In genomic region chr12:120592121-120593049, GRCh38 we compare ENCODE assay signal across 22 cellular contexts. TPM values are rescaled to one million over a fixed set of nuclear protein-coding genes. Genes with fewer than 3 reads are reported as not detected.
DNase-seq lines count a peak whose midpoint lies in the region; ATAC-seq, FAIRE-seq and TF ChIP-seq lines count a peak whose summit lies in the region.
"Had no signal": no experiment of that assay in that cellular context is flagged by ENCODE, and none has a peak within 500 bp of the region (broad histone marks: within the 10 kb centered on the region; RNA-seq: fewer than 3 reads in every experiment).

No MANE protein-coding gene starts in this region.

- H3K4ac ChIP-seq in H1 (replicated peaks; ENCODE audit: insufficient read length, low read depth, low read length), result no peak overlapping the region

- TF ChIP-seq POLR2A in HepG2 (IDR thresholded peaks at IDR 0.05; ENCODE audit: insufficient read depth in 1 of 2, low read depth in 2 of 2, low read length in 2 of 2) (no peak), right lobe of liver (IDR thresholded peaks at IDR 0.05) (no peak), H1 (IDR thresholded peaks at IDR 0.05; ENCODE audit: control extremely low read depth in 1 of 2, low read depth in 2 of 2, low read length in 2 of 2) (no peak)

- no peak for TF ChIP-seq RAD21 in HepG2 (CRISPR knock-in tag; IDR thresholded peaks at IDR 0.05)
- TF ChIP-seq RAD21 in H1 (IDR thresholded peaks at IDR 0.05 in 1 of 2, conservative IDR thresholded peaks at IDR 0.05 in 1 of 2; ENCODE audit: low read depth in 2 of 2, low read length in 2 of 2), result no peak

- in situ Hi-C loops in HepG2 (cut with HindIII; ENCODE audit: extremely low pct_ligation_motif_present, low pct_unique_long_range_greater_than_20kb) (no loop called here), SK-MEL-5 (cut with HindIII; ENCODE audit: low pct_unique_long_range_greater_than_20kb, low sequenced_read_pairs) (no loop called here)

- H4K20me1 ChIP-seq in HepG2 (ENCODE audit: insufficient read depth, low read length) (no peaks in the 10 kb centered on the region), H1 (replicated peaks in 1 of 2; ENCODE audit: control insufficient read depth in 1 of 2, insufficient read depth in 2 of 2, low read length in 2 of 2) (no peaks in the 10 kb centered on the region)

- no TSS peak for BruUV-seq in HepG2 (replicated peaks; lab: Mats Ljungman, UMichigan)

- H3K23me2 ChIP-seq in H1 (ENCODE audit: low read depth, low read length), result no peaks in the 10 kb centered on the region; the same call in 1 of the 2 replicates

- H3K36me3 ChIP-seq in HepG2 (replicated peaks in 1 of 2; ENCODE audit: control insufficient read depth in 1 of 2, insufficient read depth in 2 of 2, low read length in 2 of 2) (no peaks in the 10 kb centered on the region), right lobe of liver (no peaks in the 10 kb centered on the region), H1 (ENCODE audit: control insufficient read depth in 2 of 4, insufficient read depth in 4 of 4, low read length in 3 of 4) (no peaks in the 10 kb centered on the region)
- H3K36me3 ChIP-seq: MG63 had no signal

- no peak overlapping the region for H3K56ac ChIP-seq in H1 (replicated peaks; ENCODE audit: insufficient read length, low read depth, low read length)

- intact Hi-C loops in HepG2 (cut with micrococcal nuclease; ENCODE audit: unreplicated experiment), result no loop called here
- intact Hi-C loops in right lobe of liver (cut with DNase I), result no loop called here

- POLR2A ChIA-PET in HepG2 (lab: Yijun Ruan, JAX) (no interaction called here), H1 (lab: Charles Lee; ENCODE audit: partially characterized antibody) (interaction anchor here (0.7 to 1.5 kb wide), 2 partner anchors 11 to 94 kb away, joined by 3 to 9 read pairs; partner anchors contain the start of genes MLEC and POP5)

- CTCF ChIA-PET in HepG2 (lab: Yijun Ruan, JAX; ENCODE audit: low intra/inter-chr PET ratio, low total read pairs) (no interaction called here), H1 (lab: Charles Lee; ENCODE audit: partially characterized antibody) (interaction anchor here (0.9 to 1.6 kb wide), 6 partner anchors 10 to 357 kb away, joined by 3 to 10 read pairs (median 3); no protein-coding TSS in a partner anchor)

- H3K4me3 ChIP-seq in HepG2 (replicated peaks in 1 of 3; ENCODE audit: insufficient read depth in 1 of 3, low read depth in 2 of 3, low read length in 3 of 3), result no peak overlapping the region
- no peak overlapping the region for H3K4me3 ChIP-seq in right lobe of liver
- no peak overlapping the region for H3K4me3 ChIP-seq in H1 (ENCODE audit: extremely low read depth in 1 of 4, insufficient read depth in 2 of 4, low read depth in 3 of 4, low read length in 4 of 4)
- H3K4me3 ChIP-seq: MG63 had no signal

- TF ChIP-seq EP300 in HepG2 (IDR thresholded peaks at IDR 0.05; ENCODE audit: low read depth in 2 of 2, low read length in 2 of 2) (no peak), HepG2 (CRISPR knock-in tag; IDR thresholded peaks at IDR 0.05; ENCODE audit: borderline replicate concordance) (no peak), H1 (IDR thresholded peaks at IDR 0.05; ENCODE audit: borderline replicate concordance in 1 of 2, low read depth in 2 of 2, low read length in 2 of 2) (no peak)

- DNase-seq in HepG2 (ENCODE audit: low spot score) (no peak), right lobe of liver (no peak), SK-MEL-5 (ENCODE audit: low read depth, low spot score) (peak; percentile 32), H1 (ENCODE audit: low read depth in 1 of 2, low spot score in 2 of 2) (no peak), DMS79 (lab: John Stamatoyannopoulos, UW) (no peak), DMS53 treated with DMSO at 0.1 percent for 48 hours (lab: John Stamatoyannopoulos, UW; ENCODE audit: unreplicated experiment) (no peak)
- DNase-seq in stimulated activated CD4-positive, alpha-beta T cell treated with anti-CD3 and anti-CD28 coated beads, Interleukin-1b, Interleukin-23, amount 100 ng/mL, for 48 hours, result no peak
- DNase-seq: 8988T, Kasumi-1, MG63, NCI-H1694 treated with DMSO at 0.1 percent for 48 hours, NCI-H226, NCI-H524, NCI-H82, PC-3, RPMI8226, SHP77 treated with DMSO at 0.1 percent for 48 hours had no signal

- H3K4me2 ChIP-seq in HepG2 (ENCODE audit: low read depth, low read length), result no peak overlapping the region
- no peak overlapping the region for H3K4me2 ChIP-seq in H1 (ENCODE audit: insufficient read depth in 1 of 2, low read depth in 2 of 2, low read length in 2 of 2)

- TF ChIP-seq CTCF in HepG2 (CRISPR knock-in tag; IDR thresholded peaks at IDR 0.05) (no peak), right lobe of liver (IDR thresholded peaks at IDR 0.05) (no peak), H1 (IDR thresholded peaks at IDR 0.05; ENCODE audit: control extremely low read depth in 1 of 3, insufficient read depth in 1 of 3, low read depth in 1 of 3, low read length in 3 of 3) (no peak)

- no peak overlapping the region for H4K91ac ChIP-seq in H1 (replicated peaks; ENCODE audit: insufficient read length, low read length)

- H2BK20ac ChIP-seq in H1 (ENCODE audit: low read length), result 0 out of 2 replicates have a peak overlapping the region, but pooled peaks have one; percentile 72

- H2BK5ac ChIP-seq in H1 (ENCODE audit: low read depth, low read length), result peak overlapping the region; percentile 16; the same call in 1 of the 2 replicates

- H3K9ac ChIP-seq in HepG2 (ENCODE audit: insufficient read depth, low read depth, low read length), result no peak overlapping the region
- H3K9ac ChIP-seq in H1 (replicated peaks in 1 of 4; ENCODE audit: extremely low read depth in 1 of 4, low read depth in 3 of 4, low read length in 3 of 4), result no peak overlapping the region

- H3K14ac ChIP-seq in H1 (ENCODE audit: insufficient read length), result no peak overlapping the region

- no peaks in the 10 kb centered on the region for H3K9me3 ChIP-seq in HepG2 (ENCODE audit: low read length)
- H3K9me3 ChIP-seq in right lobe of liver, result no peaks in the 10 kb centered on the region
- H3K9me3 ChIP-seq in H1 (ENCODE audit: insufficient read depth in 2 of 2, low read depth in 1 of 2, low read length in 1 of 2), result no peaks in the 10 kb centered on the region
- H3K9me3 ChIP-seq: MG63 had no signal

- H3K18ac ChIP-seq in H1 (ENCODE audit: extremely low read depth, low read length), result no peak overlapping the region

- H3K23ac ChIP-seq in H1 (ENCODE audit: insufficient read length), result no peak overlapping the region

- H3K79me2 ChIP-seq in HepG2 (ENCODE audit: insufficient read depth, low read length) (no peaks in the 10 kb centered on the region), H1 (ENCODE audit: control insufficient read depth in 1 of 2, insufficient read depth in 2 of 2, low read length in 2 of 2) (no peaks in the 10 kb centered on the region)

- ATAC-seq in HepG2 (no peak), right lobe of liver (no peak), GM21723 (IDR thresholded peaks at IDR 0.05; ENCODE audit: unreplicated experiment) (no peak)
- ATAC-seq: PC-3 had no signal

- FAIRE-seq in HepG2 (lab: Jason Lieb, UNC) (no peak), H1 (lab: Jason Lieb, UNC) (no peak)
- FAIRE-seq: G401.6 had no signal

- WGBS in HepG2 (ENCODE audit: low lambda C conversion rate), result 42% methylated on average over 8 of the region's 8 CpGs
- 80% methylated on average over 4 of the region's 8 CpGs for WGBS in right lobe of liver (ENCODE audit: insufficient coverage, low coverage, low lambda C conversion rate, missing lambda C conversion rate)
- WGBS in H1 (ENCODE audit: extremely low coverage in 1 of 2, insufficient coverage in 1 of 2, insufficient read length in 1 of 2, insufficient replicate concordance in 2 of 2, low coverage in 1 of 2, low lambda C conversion rate in 2 of 2, missing lambda C conversion rate in 1 of 2), 2 experiments, result 86% methylated on average over 8 of the region's 8 CpGs; no CpG with 5 or more reads in 1 of the 2 experiments

- no peak overlapping the region for H2AFZ ChIP-seq in HepG2 (ENCODE audit: low read length)
- H2AFZ ChIP-seq in H1 (ENCODE audit: low read length), result peak overlapping the region; percentile 86; the same call in 1 of the 2 replicates

- no peak overlapping the region for H2AK5ac ChIP-seq in H1 (ENCODE audit: low read depth, low read length)

- no peak overlapping the region for H2BK12ac ChIP-seq in H1 (ENCODE audit: low read depth, low read length)

- H3K79me1 ChIP-seq in H1 (ENCODE audit: low read depth, low read length), result no peaks in the 10 kb centered on the region

- peaks cover 5 to 10% of the 10 kb centered on the region in 2 experiments; a peak in 4 of 5 replicates for H3K27me3 ChIP-seq in HepG2 (ENCODE audit: control insufficient read depth in 1 of 2, insufficient read depth in 2 of 2, low read length in 2 of 2)
- H3K27me3 ChIP-seq in right lobe of liver, result no peaks in the 10 kb centered on the region
- no peaks in the 10 kb centered on the region for H3K27me3 ChIP-seq in H1 (replicated peaks in 1 of 4; ENCODE audit: control insufficient read depth in 3 of 4, extremely low read depth in 1 of 4, insufficient read depth in 3 of 4, low read length in 3 of 4)
- H3K27me3 ChIP-seq: MG63 had no signal

- no peak overlapping the region for H4K5ac ChIP-seq in H1 (ENCODE audit: insufficient read length, low read depth, low read length)

- H2BK120ac ChIP-seq in H1 (replicated peaks; ENCODE audit: low read depth, low read length), result no peak overlapping the region

- H3K4me1 ChIP-seq in HepG2 (ENCODE audit: insufficient read depth, low read length) (peaks cover 15% of the 10 kb centered on the region), right lobe of liver (no peaks in the 10 kb centered on the region), H1 (replicated peaks in 1 of 4; ENCODE audit: control insufficient read depth in 3 of 4, insufficient read depth in 4 of 4, low read length in 3 of 4) (peaks cover 0 to 5% (median 0%) of the 10 kb centered on the region in 4 experiments; a peak in 1 of 7 replicates)

- H3K27ac ChIP-seq in HepG2 (ENCODE audit: extremely low read length, insufficient read depth, low read length) (no peak overlapping the region), right lobe of liver (no peak overlapping the region), H1 (ENCODE audit: low read depth, low read length) (no peak overlapping the region)

- no peak overlapping the region for H4K8ac ChIP-seq in H1 (ENCODE audit: extremely low read depth, insufficient read depth, low read length)

- H2BK15ac ChIP-seq in H1 (ENCODE audit: low read length), result 0 out of 2 replicates have a peak overlapping the region, but pooled peaks have one; percentile 72

RNA-seq across cellular contexts. Expression of gene POP5, which starts 11.2 kb away (rescaled TPM):
- 54.3 and 61.3 TPM in 2 replicates for total RNA-seq in HepG2 (2016; rRNA removed; fragmentation: Illumina TruSeq; extraction: Trizol)
- total RNA-seq in HepG2 (2016; cell fraction: cytosol; rRNA removed; fragmentation: Illumina TruSeq; extraction: Trizol; ENCODE audit: low read depth), result 9.2 and 10.3 TPM in 2 replicates
- total RNA-seq in HepG2 (2016; cell fraction: insoluble cytoplasmic fraction; rRNA removed; fragmentation: Illumina TruSeq; extraction: Trizol), result 59.2 and 60.3 TPM in 2 replicates
- 18.4 and 20.5 TPM in 2 replicates for total RNA-seq in HepG2 (2016; cell fraction: membrane; rRNA removed; fragmentation: Illumina TruSeq; extraction: Trizol)
- total RNA-seq in HepG2 (2016; cell fraction: nucleus; rRNA removed; fragmentation: Illumina TruSeq; extraction: Trizol), result 45.0 and 46.6 TPM in 2 replicates
- 43.4 and 45.6 TPM in 2 replicates for polyA plus RNA-seq in HepG2 (2011; rRNA removed)
- 45.5 and 48.2 TPM in 2 replicates for polyA plus RNA-seq in HepG2 (2011; cell fraction: cytosol; rRNA removed)
- 40.9 and 54.0 TPM in 2 replicates for polyA plus RNA-seq in HepG2 (2011; cell fraction: nucleus; rRNA removed)
- polyA plus RNA-seq in HepG2 (2012), result 20.8 and 21.7 TPM in 2 replicates
- polyA plus RNA-seq in HepG2 (2016; cell fraction: cytosol; fragmentation: Illumina TruSeq; extraction: Trizol; ENCODE audit: low read depth), result 9.2 and 9.4 TPM in 2 replicates
- 54.6 and 56.2 TPM in 2 replicates for polyA plus RNA-seq in HepG2 (2016; cell fraction: insoluble cytoplasmic fraction; fragmentation: Illumina TruSeq; extraction: Trizol; ENCODE audit: low read depth)
- polyA plus RNA-seq in HepG2 (2016; cell fraction: membrane; fragmentation: Illumina TruSeq; extraction: Trizol; ENCODE audit: low read depth), result 15.0 and 15.5 TPM in 2 replicates
- polyA plus RNA-seq in HepG2 (2016; cell fraction: nucleus; fragmentation: Illumina TruSeq; extraction: Trizol; ENCODE audit: insufficient read depth, low read depth), result 87.8 and 95.7 TPM in 2 replicates
- polyA minus RNA-seq in HepG2 (2011; rRNA and poly(A)+ RNA removed; ENCODE audit: low replicate concordance), result 17.2 and 66.7 TPM in 2 replicates
- polyA minus RNA-seq in HepG2 (2011; cell fraction: cytosol; rRNA and poly(A)+ RNA removed), result 7.9 and 13.5 TPM in 2 replicates
- 13.8 and 16.9 TPM in 2 replicates for polyA minus RNA-seq in HepG2 (2011; cell fraction: nucleus; rRNA and poly(A)+ RNA removed)
- 10 to 100 TPM; 14.2 to 29.2 (median 23.0) TPM for total RNA-seq in right lobe of liver
- total RNA-seq in SK-MEL-5 (2014; rRNA removed; shearing (Covaris generic)), result 63.4 and 75.6 TPM in 2 replicates
- polyA plus RNA-seq in SK-MEL-5 (2015; cell fraction: cytosol; rRNA removed), result 50.5 and 67.9 TPM in 2 replicates
- 258 and 280 TPM in 2 replicates for polyA plus RNA-seq in SK-MEL-5 (2015; cell fraction: nucleus; rRNA removed)
- total RNA-seq in H1 (2021; fragmentation: NEBNext Ultra II Directional; extraction: Animal tissue kit (Norgen Biotek cat#: 25700)), result 54.7 and 59.7 TPM in 2 replicates
- 105 and 124 TPM in 2 replicates for polyA plus RNA-seq in H1 (2011; rRNA removed)
- 131 TPM for polyA plus RNA-seq in H1 (2011; cell fraction: cytosol; rRNA removed)
- polyA plus RNA-seq in H1 (2011; cell fraction: nucleus; rRNA removed), result 63.8 TPM
- polyA plus RNA-seq in H1 (2012, experiment 1 of 2), result 79.1 to 90.1 TPM (median 84.1 TPM) in 4 replicates
- 34.1 TPM for polyA plus RNA-seq in H1 (2012, experiment 2 of 2)
- 52.6 TPM for polyA plus RNA-seq in H1 (2013, experiment 1 of 2)
- polyA plus RNA-seq in H1 (2013, experiment 2 of 2), result 53.8 TPM
- polyA minus RNA-seq in H1 (2011; rRNA and poly(A)+ RNA removed), result 34.7 and 44.6 TPM in 2 replicates
- 41.9 TPM for polyA minus RNA-seq in H1 (2011; cell fraction: cytosol; rRNA and poly(A)+ RNA removed)
- polyA minus RNA-seq in H1 (2011; cell fraction: nucleus; rRNA and poly(A)+ RNA removed), result 43.6 TPM

RNA-seq across cellular contexts. Expression of gene CABP1, which starts 48.0 kb away (rescaled TPM):
- not detected in 2 replicates for total RNA-seq in HepG2 (2016; rRNA removed; fragmentation: Illumina TruSeq; extraction: Trizol)
- not detected in 2 replicates for total RNA-seq in HepG2 (2016; cell fraction: cytosol; rRNA removed; fragmentation: Illumina TruSeq; extraction: Trizol; ENCODE audit: low read depth)
- not detected in 2 replicates for total RNA-seq in HepG2 (2016; cell fraction: insoluble cytoplasmic fraction; rRNA removed; fragmentation: Illumina TruSeq; extraction: Trizol)
- not detected in 2 replicates for total RNA-seq in HepG2 (2016; cell fraction: membrane; rRNA removed; fragmentation: Illumina TruSeq; extraction: Trizol)
- not detected in 2 replicates for total RNA-seq in HepG2 (2016; cell fraction: nucleus; rRNA removed; fragmentation: Illumina TruSeq; extraction: Trizol)
- polyA plus RNA-seq in HepG2 (2011; rRNA removed), result not detected in 2 replicates
- polyA plus RNA-seq in HepG2 (2011; cell fraction: cytosol; rRNA removed), result 0.03 and 0.04 TPM in 2 replicates
- polyA plus RNA-seq in HepG2 (2011; cell fraction: nucleus; rRNA removed), result not detected in 2 replicates
- 0.07 TPM in 1 of 2 replicates, not detected in the other for polyA plus RNA-seq in HepG2 (2012)
- not detected in 2 replicates for polyA plus RNA-seq in HepG2 (2016; cell fraction: cytosol; fragmentation: Illumina TruSeq; extraction: Trizol; ENCODE audit: low read depth)
- polyA plus RNA-seq in HepG2 (2016; cell fraction: insoluble cytoplasmic fraction; fragmentation: Illumina TruSeq; extraction: Trizol; ENCODE audit: low read depth), result not detected in 2 replicates
- not detected in 2 replicates for polyA plus RNA-seq in HepG2 (2016; cell fraction: membrane; fragmentation: Illumina TruSeq; extraction: Trizol; ENCODE audit: low read depth)
- polyA plus RNA-seq in HepG2 (2016; cell fraction: nucleus; fragmentation: Illumina TruSeq; extraction: Trizol; ENCODE audit: insufficient read depth, low read depth), result not detected in 2 replicates
- polyA minus RNA-seq in HepG2 (2011; rRNA and poly(A)+ RNA removed; ENCODE audit: low replicate concordance), result 0.22 TPM in 1 of 2 replicates, not detected in the other
- polyA minus RNA-seq in HepG2 (2011; cell fraction: cytosol; rRNA and poly(A)+ RNA removed), result not detected in 2 replicates
- not detected in 2 replicates for polyA minus RNA-seq in HepG2 (2011; cell fraction: nucleus; rRNA and poly(A)+ RNA removed)
- under 1 TPM in 1 of 6 experiments, not detected in 5; 0.26 TPM for total RNA-seq in right lobe of liver
- total RNA-seq in SK-MEL-5 (2014; rRNA removed; shearing (Covaris generic)), result 1.2 and 2.8 TPM in 2 replicates
- polyA plus RNA-seq in SK-MEL-5 (2015; cell fraction: cytosol; rRNA removed), result 0.85 and 1.3 TPM in 2 replicates
- polyA plus RNA-seq in SK-MEL-5 (2015; cell fraction: nucleus; rRNA removed), result 1.3 and 2.2 TPM in 2 replicates
- total RNA-seq in H1 (2021; fragmentation: NEBNext Ultra II Directional; extraction: Animal tissue kit (Norgen Biotek cat#: 25700)), result 7.4 and 8.5 TPM in 2 replicates
- 3.9 and 4.5 TPM in 2 replicates for polyA plus RNA-seq in H1 (2011; rRNA removed)
- polyA plus RNA-seq in H1 (2011; cell fraction: cytosol; rRNA removed), result 5.9 TPM
- polyA plus RNA-seq in H1 (2011; cell fraction: nucleus; rRNA removed), result 6.8 TPM
- 6.0 to 8.6 TPM (median 7.8 TPM) in 4 replicates for polyA plus RNA-seq in H1 (2012, experiment 1 of 2)
- 4.0 TPM for polyA plus RNA-seq in H1 (2012, experiment 2 of 2)
- polyA plus RNA-seq in H1 (2013, experiment 1 of 2), result 2.8 TPM
- polyA plus RNA-seq in H1 (2013, experiment 2 of 2), result 2.7 TPM
- 4.9 and 5.4 TPM in 2 replicates for polyA minus RNA-seq in H1 (2011; rRNA and poly(A)+ RNA removed)
- polyA minus RNA-seq in H1 (2011; cell fraction: cytosol; rRNA and poly(A)+ RNA removed), result 1.6 TPM
- 5.4 TPM for polyA minus RNA-seq in H1 (2011; cell fraction: nucleus; rRNA and poly(A)+ RNA removed)
- total RNA-seq: H4, HT1080, PC-3 had no signal
- polyA plus RNA-seq: IgD-negative memory B cell had no signal

RNA-seq across cellular contexts. Expression of gene RNF10, which starts 58.2 kb away (rescaled TPM):
- total RNA-seq in HepG2 (2016; rRNA removed; fragmentation: Illumina TruSeq; extraction: Trizol) (62.5 and 86.7 TPM in 2 replicates), right lobe of liver (100 to 1,000 TPM in 2 of 6 experiments, 10 to 100 TPM in 4; 70.8 to 111 (median 90.2) TPM)
- total RNA-seq in HepG2 (2016; cell fraction: cytosol; rRNA removed; fragmentation: Illumina TruSeq; extraction: Trizol; ENCODE audit: low read depth), result 36.2 and 39.7 TPM in 2 replicates
- total RNA-seq in HepG2 (2016; cell fraction: insoluble cytoplasmic fraction; rRNA removed; fragmentation: Illumina TruSeq; extraction: Trizol), result 66.2 and 77.2 TPM in 2 replicates
- total RNA-seq in HepG2 (2016; cell fraction: membrane; rRNA removed; fragmentation: Illumina TruSeq; extraction: Trizol), result 104 and 107 TPM in 2 replicates
- 47.6 and 55.6 TPM in 2 replicates for total RNA-seq in HepG2 (2016; cell fraction: nucleus; rRNA removed; fragmentation: Illumina TruSeq; extraction: Trizol)
- polyA plus RNA-seq in HepG2 (2011; rRNA removed) (74.5 and 88.0 TPM in 2 replicates), H1 (2011; rRNA removed) (63.0 and 71.6 TPM in 2 replicates)
- 62.6 and 91.2 TPM in 2 replicates for polyA plus RNA-seq in HepG2 (2011; cell fraction: cytosol; rRNA removed)
- 126 and 135 TPM in 2 replicates for polyA plus RNA-seq in HepG2 (2011; cell fraction: nucleus; rRNA removed)
- 103 and 107 TPM in 2 replicates for polyA plus RNA-seq in HepG2 (2012)
- polyA plus RNA-seq in HepG2 (2016; cell fraction: cytosol; fragmentation: Illumina TruSeq; extraction: Trizol; ENCODE audit: low read depth), result 32.5 and 32.6 TPM in 2 replicates
- 103 and 119 TPM in 2 replicates for polyA plus RNA-seq in HepG2 (2016; cell fraction: insoluble cytoplasmic fraction; fragmentation: Illumina TruSeq; extraction: Trizol; ENCODE audit: low read depth)
- polyA plus RNA-seq in HepG2 (2016; cell fraction: membrane; fragmentation: Illumina TruSeq; extraction: Trizol; ENCODE audit: low read depth), result 97.5 and 104 TPM in 2 replicates
- polyA plus RNA-seq in HepG2 (2016; cell fraction: nucleus; fragmentation: Illumina TruSeq; extraction: Trizol; ENCODE audit: insufficient read depth, low read depth), result 115 and 120 TPM in 2 replicates
- 124 and 137 TPM in 2 replicates for polyA minus RNA-seq in HepG2 (2011; rRNA and poly(A)+ RNA removed; ENCODE audit: low replicate concordance)
- polyA minus RNA-seq in HepG2 (2011; cell fraction: cytosol; rRNA and poly(A)+ RNA removed), result 65.4 and 101 TPM in 2 replicates
- polyA minus RNA-seq in HepG2 (2011; cell fraction: nucleus; rRNA and poly(A)+ RNA removed), result 93.5 and 100 TPM in 2 replicates
- total RNA-seq in SK-MEL-5 (2014; rRNA removed; shearing (Covaris generic)), result 42.2 and 51.8 TPM in 2 replicates
- polyA plus RNA-seq in SK-MEL-5 (2015; cell fraction: cytosol; rRNA removed), result 107 and 142 TPM in 2 replicates
- polyA plus RNA-seq in SK-MEL-5 (2015; cell fraction: nucleus; rRNA removed), result 78.7 and 84.0 TPM in 2 replicates
- 164 and 171 TPM in 2 replicates for total RNA-seq in H1 (2021; fragmentation: NEBNext Ultra II Directional; extraction: Animal tissue kit (Norgen Biotek cat#: 25700))
- 93.4 TPM for polyA plus RNA-seq in H1 (2011; cell fraction: cytosol; rRNA removed)
- polyA plus RNA-seq in H1 (2011; cell fraction: nucleus; rRNA removed), result 84.3 TPM
- polyA plus RNA-seq in H1 (2012, experiment 1 of 2), result 165 to 207 TPM (median 178 TPM) in 4 replicates
- 152 TPM for polyA plus RNA-seq in H1 (2012, experiment 2 of 2)
- polyA plus RNA-seq in H1 (2013, experiment 1 of 2), result 136 TPM
- polyA plus RNA-seq in H1 (2013, experiment 2 of 2), result 135 TPM
- polyA minus RNA-seq in H1 (2011; rRNA and poly(A)+ RNA removed), result 213 and 284 TPM in 2 replicates
- 95.7 TPM for polyA minus RNA-seq in H1 (2011; cell fraction: cytosol; rRNA and poly(A)+ RNA removed)
- polyA minus RNA-seq in H1 (2011; cell fraction: nucleus; rRNA and poly(A)+ RNA removed), result 96.2 TPM
